ENCODE assay signal across 14 cellular contexts in the genomic region with DNA sequence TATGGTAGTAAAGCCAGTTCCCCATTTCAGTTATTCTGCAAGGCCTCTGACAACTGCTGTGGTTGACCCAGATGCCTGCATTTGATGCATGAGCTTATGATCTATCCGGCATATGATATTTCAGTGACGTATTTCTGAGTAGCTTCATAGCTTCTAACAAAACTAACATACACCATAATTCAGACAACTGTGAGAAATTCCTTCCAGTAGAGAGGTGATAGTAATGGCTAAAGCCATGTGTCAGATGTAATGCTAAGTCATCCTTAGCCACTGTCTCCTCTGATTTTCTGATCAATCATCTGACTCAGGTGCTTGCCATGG.
DNase-seq lines count a peak whose midpoint lies in the region; ATAC-seq lines count a peak whose summit lies in the region.
"Had no signal": no experiment of that assay in that cellular context is flagged by ENCODE, and none has a peak within 500 bp of the region (broad histone marks: within the 10 kb centered on the region; RNA-seq: fewer than 3 reads in every experiment).

No MANE protein-coding gene starts in this region.

- H3K9me3 Mint-ChIP-seq in activated naive CD4-positive, alpha-beta T cell treated with anti-CD3 and anti-CD28 coated beads, Interleukin-2, amount 10 ng/mL, durations not matched to agents 7 days and 5 days, result no peaks in the 10 kb centered on the region
- no peaks in the 10 kb centered on the region for H3K9me3 Mint-ChIP-seq in activated CD4-positive, alpha-beta memory T cell treated with anti-CD3 and anti-CD28 coated beads, Interleukin-2, amount 10 ng/mL, durations not matched to agents 7 days and 5 days
- H3K9me3 Mint-ChIP-seq in naive B cell, result no peaks in the 10 kb centered on the region

- no peaks in the 10 kb centered on the region for H3K36me3 Mint-ChIP-seq in activated naive CD4-positive, alpha-beta T cell treated with anti-CD3 and anti-CD28 coated beads, Interleukin-2, amount 10 ng/mL, durations not matched to agents 7 days and 5 days
- H3K36me3 Mint-ChIP-seq in activated CD4-positive, alpha-beta memory T cell treated with anti-CD3 and anti-CD28 coated beads, Interleukin-2, amount 10 ng/mL, durations not matched to agents 7 days and 5 days (ENCODE audit: low read depth), result no peaks in the 10 kb centered on the region
- no peaks in the 10 kb centered on the region for H3K36me3 Mint-ChIP-seq in naive B cell

- H3K4me1 Mint-ChIP-seq in activated naive CD4-positive, alpha-beta T cell treated with anti-CD3 and anti-CD28 coated beads, Interleukin-2, amount 10 ng/mL, durations not matched to agents 7 days and 5 days, result peaks cover 18% of the 10 kb centered on the region
- peaks cover 19% of the 10 kb centered on the region for H3K4me1 Mint-ChIP-seq in activated CD4-positive, alpha-beta memory T cell treated with anti-CD3 and anti-CD28 coated beads, Interleukin-2, amount 10 ng/mL, durations not matched to agents 7 days and 5 days
- H3K4me1 Mint-ChIP-seq in naive B cell, result peaks cover 17 to 32% (median 20%) of the 10 kb centered on the region in 3 donors

- CTCF ChIA-PET in activated naive CD4-positive, alpha-beta T cell treated with anti-CD3 and anti-CD28 coated beads, Interleukin-2, amount 10 ng/mL, durations not matched to agents 7 days and 5 days (lab: Charles Lee), result no interaction called here
- CTCF ChIA-PET in activated CD4-positive, alpha-beta memory T cell treated with anti-CD3 and anti-CD28 coated beads, Interleukin-2, amount 10 ng/mL, durations not matched to agents 7 days and 5 days (lab: Charles Lee), result interaction anchor here (0.6 kb wide), 1 partner anchor 21 kb away, joined by 3 read pairs; no protein-coding TSS in a partner anchor

- H3K4me3 Mint-ChIP-seq in activated naive CD4-positive, alpha-beta T cell treated with anti-CD3 and anti-CD28 coated beads, Interleukin-2, amount 10 ng/mL, durations not matched to agents 7 days and 5 days, result no peak overlapping the region
- no peak overlapping the region for H3K4me3 Mint-ChIP-seq in activated CD4-positive, alpha-beta memory T cell treated with anti-CD3 and anti-CD28 coated beads, Interleukin-2, amount 10 ng/mL, durations not matched to agents 7 days and 5 days
- peak overlapping the region in 3 of 8 donors; percentile 2 to 49 (median 7) for H3K4me3 Mint-ChIP-seq in naive B cell

- ATAC-seq in naive B cell (ENCODE audit: low read depth in 2 of 2), result peak; percentile 95
- ATAC-seq: sciatic nerve had no signal

- H3K27me3 Mint-ChIP-seq in activated naive CD4-positive, alpha-beta T cell treated with anti-CD3 and anti-CD28 coated beads, Interleukin-2, amount 10 ng/mL, durations not matched to agents 7 days and 5 days, result peaks cover 4% of the 10 kb centered on the region
- no peaks in the 10 kb centered on the region for H3K27me3 Mint-ChIP-seq in activated CD4-positive, alpha-beta memory T cell treated with anti-CD3 and anti-CD28 coated beads, Interleukin-2, amount 10 ng/mL, durations not matched to agents 7 days and 5 days
- H3K27me3 Mint-ChIP-seq in naive B cell, result no peaks in the 10 kb centered on the region

- peak; percentile 28 for DNase-seq in activated naive CD4-positive, alpha-beta T cell treated with anti-CD3 and anti-CD28 coated beads, Interleukin-2, amount 10 ng/mL, durations not matched to agents 7 days and 5 days
- DNase-seq in activated naive CD4-positive, alpha-beta T cell (lab: John Stamatoyannopoulos, UW), result no peak
- DNase-seq in GDM1 (lab: John Stamatoyannopoulos, UW) (peak; percentile 41), naive B cell (peak; percentile 59), NCI-H2029 (lab: John Stamatoyannopoulos, UW) (no peak), amygdala (lab: John Stamatoyannopoulos, UW) (no peak)
- no peak for DNase-seq in activated CD4-positive, alpha-beta memory T cell treated with anti-CD3 and anti-CD28 coated beads, Interleukin-2, amount 10 ng/mL, durations not matched to agents 7 days and 5 days
- no peak for DNase-seq in stimulated activated CD4-positive, alpha-beta T cell treated with anti-CD3 and anti-CD28 coated beads, Interleukin-12 subunit alpha, Interleukin-12 subunit beta, amount 100 ng/mL, for 4 hours
- DNase-seq: caudate nucleus, DMS 273 treated with DMSO at 0.1 percent for 48 hours, NCI-H1694 treated with DMSO at 0.1 percent for 48 hours, NCI-H446, occipital lobe had no signal

- peak overlapping the region; percentile 60 for H3K27ac Mint-ChIP-seq in activated naive CD4-positive, alpha-beta T cell treated with anti-CD3 and anti-CD28 coated beads, Interleukin-2, amount 10 ng/mL, durations not matched to agents 7 days and 5 days
- H3K27ac Mint-ChIP-seq in activated CD4-positive, alpha-beta memory T cell treated with anti-CD3 and anti-CD28 coated beads, Interleukin-2, amount 10 ng/mL, durations not matched to agents 7 days and 5 days, result peak overlapping the region; percentile 78
- H3K27ac Mint-ChIP-seq in naive B cell, result peak overlapping the region; percentile 77 to 95 (median 90)

- POLR2A ChIA-PET in activated CD4-positive, alpha-beta memory T cell treated with anti-CD3 and anti-CD28 coated beads, Interleukin-2, amount 10 ng/mL, durations not matched to agents 7 days and 5 days (lab: Charles Lee), result interaction anchor here (0.7 to 2.0 kb wide), 2 partner anchors 8 to 542 kb away, joined by 3 to 7 read pairs; no protein-coding TSS in a partner anchor

Comparison
In these comparisons a context has a peak if more than half of its experiments do, and no peak if none do; other contexts are left out.
1. DNase-seq: peak in activated naive CD4-positive, alpha-beta T cell treated with anti-CD3 and anti-CD28 coated beads, Interleukin-2, amount 10 ng/mL, durations not matched to agents 7 days and 5 days (single experiment), GDM1 (single experiment) and naive B cell (single experiment); none in activated naive CD4-positive, alpha-beta T cell (0 of 4), activated CD4-positive, alpha-beta memory T cell treated with anti-CD3 and anti-CD28 coated beads, Interleukin-2, amount 10 ng/mL, durations not matched to agents 7 days and 5 days (single experiment), NCI-H2029 (single experiment), stimulated activated CD4-positive, alpha-beta T cell treated with anti-CD3 and anti-CD28 coated beads, Interleukin-12 subunit alpha, Interleukin-12 subunit beta, amount 100 ng/mL, for 4 hours (single experiment) and amygdala (0 of 56).
2. Peak in every context shown above with its lines, with median percentiles within 50 percentile points of each other: H3K27ac Mint-ChIP-seq.